8 cellular contexts compared by ENCODE assay signal in genomic region chr9:137459147-137459600, GRCh38. TPM values are rescaled to one million over a fixed set of nuclear protein-coding genes. Genes with fewer than 3 reads are reported as not detected.
DNase-seq lines count a peak whose midpoint lies in the region; ATAC-seq, FAIRE-seq and TF ChIP-seq lines count a peak whose summit lies in the region.

Gene NSMF, minus strand, starts transcription at chr9:137459334. Its CDS starts 232 bp downstream, at chr9:137459102.

- no peak for TF ChIP-seq RAD21 in IMR-90 (IDR thresholded peaks at IDR 0.05; ENCODE audit: low read length)

- dilution Hi-C loops in IMR-90 (cut with HindIII; ENCODE audit: low sequenced_read_pairs, unreplicated experiment): no loop called here

- peak within 1 kb of the TSS; percentile 53 for H2BK5ac ChIP-seq in IMR-90 (ENCODE audit: low read depth, low read length, poor library complexity, severe bottlenecking)

- no peaks in the 10 kb centered on the region for H3K9me1 ChIP-seq in IMR-90 (ENCODE audit: insufficient read depth, low read length)

- POLR2A ChIA-PET in IMR-90 (lab: Charles Lee; ENCODE audit: unreplicated experiment): interaction anchor here (0.6 kb wide), 1 partner anchor 580 kb away, joined by 7 read pairs; no protein-coding TSS in a partner anchor

- in situ Hi-C loops in IMR-90 (cut with MboI; ENCODE audit: low sequenced_read_pairs): no loop called here

- no peak within 1 kb of the TSS for H3K27ac Mint-ChIP-seq in activated T-cell treated with anti-CD3 and anti-CD28 coated beads, Interleukin-2, amount 50 U/mL, for 72 hours

- no peak for TF ChIP-seq CTCF in D721Med (IDR thresholded peaks at IDR 0.05; ENCODE audit: insufficient read depth, missing control alignments)
- TF ChIP-seq CTCF in IMR-90 (conservative IDR thresholded peaks at IDR 0.05; ENCODE audit: low read depth, low read length): no peak
- peak in 1 of 6 experiments; percentile 9 for TF ChIP-seq CTCF in esophagus squamous epithelium (IDR thresholded peaks at IDR 0.05)

- peak within 1 kb of the TSS; percentile 77 for H3K9ac ChIP-seq in IMR-90 (ENCODE audit: low read depth, low read length)

- H3K4me2 ChIP-seq in IMR-90 (ENCODE audit: low read depth, low read length): peak within 1 kb of the TSS; percentile 74

- BruUV-seq in IMR-90 (replicated peaks; lab: Mats Ljungman, UMichigan): no TSS peak

- peak within 1 kb of the TSS; percentile 82 for H3K4me3 ChIP-seq in IMR-90 (ENCODE audit: insufficient read depth, low read depth, low read length)
- peak within 1 kb of the TSS; percentile 61 to 91 (median 80) for H3K4me3 ChIP-seq in esophagus squamous epithelium

- intact Hi-C loops in IMR-90 (cut with micrococcal nuclease) (no loop called here), esophagus squamous epithelium (cut with DNase I) (no loop called here)

- peak within 1 kb of the TSS; percentile 98 to 100 for H4K8ac ChIP-seq in IMR-90 (ENCODE audit: low read depth in 2 of 2, low read length in 2 of 2)

- H4K5ac ChIP-seq in IMR-90 (ENCODE audit: low read depth, low read length): peak within 1 kb of the TSS; percentile 76

- peaks cover 23% of the 10 kb centered on the region for H3K36me3 ChIP-seq in IMR-90 (ENCODE audit: control insufficient read depth, insufficient read depth, low read length)
- peaks cover 0 to 17% (median 0%) of the 10 kb centered on the region in 3 donors for H3K36me3 ChIP-seq in esophagus squamous epithelium

- peaks cover 6 to 39% of the 10 kb centered on the region in 2 experiments; a peak in 3 of 4 replicates for H3K79me1 ChIP-seq in IMR-90 (ENCODE audit: low read depth in 1 of 2, low read length in 2 of 2)

- H3K4me1 ChIP-seq in IMR-90 (ENCODE audit: control insufficient read depth, insufficient read depth, low read length): peaks cover 23% of the 10 kb centered on the region
- H3K4me1 ChIP-seq in esophagus squamous epithelium: peaks cover 32 to 78% (median 36%) of the 10 kb centered on the region in 3 donors

- peak within 1 kb of the TSS; percentile 62; the same call in 1 of the 2 replicates for H2BK120ac ChIP-seq in IMR-90 (ENCODE audit: low read depth, low read length)

- peak within 1 kb of the TSS; percentile 62; the same call in 1 of the 3 replicates for H2BK15ac ChIP-seq in IMR-90 (ENCODE audit: low read depth, low read length)

- peak; percentile 52 for ATAC-seq in GM21526 (IDR thresholded peaks at IDR 0.05; ENCODE audit: low FRiP score, unreplicated experiment)
- ATAC-seq in IMR-90 (ENCODE audit: low read depth): peak; percentile 95
- ATAC-seq in activated T-cell treated with anti-CD3 and anti-CD28 coated beads, Interleukin-2, amount 50 U/mL, for 72 hours (replicated peaks in 1 of 2): peak; percentile 80 to 81

- H3K56ac ChIP-seq in IMR-90 (ENCODE audit: extremely low read depth, insufficient read depth, low read length): no peak within 1 kb of the TSS

- H3K14ac ChIP-seq in IMR-90 (replicated peaks; ENCODE audit: low read depth, low read length): peak within 1 kb of the TSS; percentile 89

- TF ChIP-seq POLR2A in IMR-90 (IDR thresholded peaks at IDR 0.05; ENCODE audit: low read depth, low read length) (peak; percentile 77), esophagus squamous epithelium (IDR thresholded peaks at IDR 0.05) (peak in 3 of 4 donors; percentile 68 to 90 (median 84))

- peak within 1 kb of the TSS; percentile 100 for H2AFZ ChIP-seq in IMR-90 (replicated peaks; ENCODE audit: low read length, poor library complexity)

- H3K9me3 Mint-ChIP-seq in activated T-cell treated with anti-CD3 and anti-CD28 coated beads, Interleukin-2, amount 50 U/mL, for 72 hours: no peaks in the 10 kb centered on the region

- WGBS in IMR-90 (ENCODE audit: extremely low coverage in 2 of 2, insufficient read length in 1 of 2), 2 experiments: 2% methylated on average over 27 of the region's 64 CpGs; no CpG with 5 or more reads in 1 of the 2 experiments
- no CpG with 5 or more reads among the region's 64 CpGs for WGBS in esophagus squamous epithelium, 2 donors

- CTCF ChIA-PET in IMR-90 (lab: Yijun Ruan, JAX): no interaction called here

- H3K27me3 Mint-ChIP-seq in activated T-cell treated with anti-CD3 and anti-CD28 coated beads, Interleukin-2, amount 50 U/mL, for 72 hours (ENCODE audit: low read depth): no peaks in the 10 kb centered on the region

- no peaks in the 10 kb centered on the region for H3K36me3 Mint-ChIP-seq in activated T-cell treated with anti-CD3 and anti-CD28 coated beads, Interleukin-2, amount 50 U/mL, for 72 hours (ENCODE audit: insufficient read depth in 2 of 2)

- H4K91ac ChIP-seq in IMR-90 (ENCODE audit: insufficient read depth, low read depth, low read length): peak within 1 kb of the TSS; percentile 86

- peaks cover 35% of the 10 kb centered on the region for H3K4me1 Mint-ChIP-seq in activated T-cell treated with anti-CD3 and anti-CD28 coated beads, Interleukin-2, amount 50 U/mL, for 72 hours (ENCODE audit: low read depth)

- peak; percentile 100 for DNase-seq in D721Med (ENCODE audit: insufficient read length, low spot score)
- peak; percentile 86 for DNase-seq in IMR-90
- DNase-seq in RCC 7860 (ENCODE audit: low spot score): peak; percentile 82
- DNase-seq in activated T-cell treated with anti-CD3 and anti-CD28 coated beads, Interleukin-2, amount 50 U/mL, for 72 hours: peak; percentile 96 to 99
- DNase-seq in esophagus squamous epithelium (lab: John Stamatoyannopoulos, UW): peak; percentile 66
- peak; percentile 92 for DNase-seq in myocyte (ENCODE audit: low read depth)
- peak; percentile 86 for DNase-seq in stimulated activated CD8-positive, alpha-beta memory T cell treated with anti-CD3 and anti-CD28 coated beads, Interleukin-7, amount 100 ng/mL, for 24 hours (ENCODE audit: low read depth)

- H3K18ac ChIP-seq in IMR-90 (ENCODE audit: low read depth, low read length): peak within 1 kb of the TSS; percentile 45; the same call in 1 of the 2 replicates

- H2AK5ac ChIP-seq in IMR-90 (ENCODE audit: low read depth, low read length): peak within 1 kb of the TSS; percentile 73

- peak within 1 kb of the TSS; percentile 34; the same call in 1 of the 2 replicates for H2BK20ac ChIP-seq in IMR-90 (ENCODE audit: low read depth, low read length)

- H3K9me3 ChIP-seq in IMR-90 (ENCODE audit: control insufficient read depth, insufficient read depth, low read length): no peaks in the 10 kb centered on the region
- H3K9me3 ChIP-seq in esophagus squamous epithelium: no peaks in the 10 kb centered on the region

- H3K4ac ChIP-seq in IMR-90 (ENCODE audit: low read depth, low read length): peak within 1 kb of the TSS; percentile 83

- H3K27ac ChIP-seq in IMR-90 (ENCODE audit: insufficient read depth, low read length) (peak within 1 kb of the TSS; percentile 84), esophagus squamous epithelium (peak within 1 kb of the TSS; percentile 72 to 88 (median 84))

- FAIRE-seq in D721Med (lab: Jason Lieb, UNC): no peak
- FAIRE-seq in RCC 7860 (lab: Jason Lieb, UNC): no peak

- H3K27me3 ChIP-seq in IMR-90 (ENCODE audit: control insufficient read depth, insufficient read depth, low read length) (no peaks in the 10 kb centered on the region), esophagus squamous epithelium (peaks cover 0 to 5% (median 0%) of the 10 kb centered on the region in 4 donors)

- peak within 1 kb of the TSS; percentile 16; the same call in 1 of the 2 replicates for H3K23ac ChIP-seq in IMR-90 (ENCODE audit: low read depth, low read length)

- peak within 1 kb of the TSS; percentile 93 for H2AK9ac ChIP-seq in IMR-90 (replicated peaks; ENCODE audit: low read depth, low read length, poor library complexity)

- peak within 1 kb of the TSS; percentile 69 to 70 for H3K4me3 Mint-ChIP-seq in activated T-cell treated with anti-CD3 and anti-CD28 coated beads, Interleukin-2, amount 50 U/mL, for 72 hours

- H4K20me1 ChIP-seq in IMR-90 (ENCODE audit: insufficient read depth, low read length): peaks cover 37% of the 10 kb centered on the region

TF ChIP-seq in IMR-90, 13 proteins besides CTCF, POLR2A, EP300 and RAD21 (continues in another document):
- TF ChIP-seq, protein P1, sequence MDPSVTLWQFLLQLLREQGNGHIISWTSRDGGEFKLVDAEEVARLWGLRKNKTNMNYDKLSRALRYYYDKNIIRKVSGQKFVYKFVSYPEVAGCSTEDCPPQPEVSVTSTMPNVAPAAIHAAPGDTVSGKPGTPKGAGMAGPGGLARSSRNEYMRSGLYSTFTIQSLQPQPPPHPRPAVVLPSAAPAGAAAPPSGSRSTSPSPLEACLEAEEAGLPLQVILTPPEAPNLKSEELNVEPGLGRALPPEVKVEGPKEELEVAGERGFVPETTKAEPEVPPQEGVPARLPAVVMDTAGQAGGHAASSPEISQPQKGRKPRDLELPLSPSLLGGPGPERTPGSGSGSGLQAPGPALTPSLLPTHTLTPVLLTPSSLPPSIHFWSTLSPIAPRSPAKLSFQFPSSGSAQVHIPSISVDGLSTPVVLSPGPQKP (IDR thresholded peaks at IDR 0.05; ENCODE audit: borderline replicate concordance, low read depth, low read length): no peak
- TF ChIP-seq MAZ (IDR thresholded peaks at IDR 0.05; ENCODE audit: borderline replicate concordance, low read depth, low read length) (peak; percentile 83; the same call in 1 of the 2 replicates), NFE2L2 (IDR thresholded peaks at IDR 0.05; ENCODE audit: low read depth, low read length) (0 out of 2 replicates have a peak, but pooled peaks have one; percentile 5), RCOR1 (IDR thresholded peaks at IDR 0.05; ENCODE audit: insufficient replicate concordance, low read length) (no peak), MXI1 (IDR thresholded peaks at IDR 0.05; ENCODE audit: borderline replicate concordance, low read depth, low read length) (0 out of 2 replicates have a peak, but pooled peaks have one; percentile 37), FOS (IDR thresholded peaks at IDR 0.05; ENCODE audit: low read depth, low read length) (no peak), CHD1 (IDR thresholded peaks at IDR 0.05; ENCODE audit: low read depth, low read length) (no peak), BHLHE40 (IDR thresholded peaks at IDR 0.05; ENCODE audit: low read depth, low read length) (peak; percentile 53), RFX5 (IDR thresholded peaks at IDR 0.05; ENCODE audit: low read depth, low read length) (no peak), USF2 (IDR thresholded peaks at IDR 0.05; ENCODE audit: low read depth, low read length) (peak; percentile 85)

RNA-seq across cellular contexts. Expression of gene NSMF, which starts in this region (rescaled TPM):
- total RNA-seq in IMR-90 (2012; rRNA removed) (7.7 and 10.0 TPM in 2 replicates), esophagus squamous epithelium (10 to 100 TPM; 16.2 to 38.1 (median 20.6) TPM), myocyte (53.9 and 69.9 TPM in 2 replicates)
- polyA plus RNA-seq in IMR-90 (2012; rRNA removed): 40.9 and 45.9 TPM in 2 replicates
- polyA plus RNA-seq in IMR-90 (2012; cell fraction: cytosol; rRNA removed): 26.6 and 33.5 TPM in 2 replicates
- polyA plus RNA-seq in IMR-90 (2012; cell fraction: nucleus; rRNA removed; ENCODE audit: low replicate concordance): 116 and 241 TPM in 2 replicates
- 10 to 100 TPM; 20.0 to 28.5 TPM for total RNA-seq in activated T-cell treated with anti-CD3 and anti-CD28 coated beads, Interleukin-2, amount 50 U/mL, for 72 hours
- polyA plus RNA-seq in myocyte (2012): 50.2 TPM

Comparison
In these comparisons a context has a peak if more than half of its experiments do, and no peak if none do; other contexts are left out.
1. Peak in every context shown above with its lines: DNase-seq, ATAC-seq, H3K4me3 ChIP-seq and H3K27ac ChIP-seq.